8 cellular contexts compared by ENCODE assay signal in genomic region chr1:9687120-9687875, GRCh38. TPM values are rescaled to one million over a fixed set of nuclear protein-coding genes. Genes with fewer than 3 reads are reported as not detected.
A peak's percentile ranks its signal among the peaks of the same experiment; 100 is the strongest.
DNase-seq lines count a peak whose midpoint lies in the region; ATAC-seq and TF ChIP-seq lines count a peak whose summit lies in the region.

No MANE protein-coding gene starts in this region.

- H3K27me3 Mint-ChIP-seq in endothelial cell (ENCODE audit: unreplicated experiment), result no peaks in the 10 kb centered on the region
- no peaks in the 10 kb centered on the region for H3K27me3 Mint-ChIP-seq in stimulated activated naive B cell treated with anti-CD40 and anti-IgM and Interleukin-4, amounts not matched to agents 10 μg/mL and 1 μg/mL and 100 μg/mL, for 72 hours

- DNase-seq in Caki2 (ENCODE audit: low read depth), result peak; percentile 81
- peak; percentile 48 for DNase-seq in NCI-H2227 treated with DMSO at 0.1 percent for 48 hours (lab: John Stamatoyannopoulos, UW)
- peak; percentile 48 to 51 for DNase-seq in activated CD8-positive, alpha-beta memory T cell treated with anti-CD3 and anti-CD28 coated beads for 1 hour (ENCODE audit: extremely low read depth in 1 of 2, low read depth in 1 of 2)
- peak; percentile 60 for DNase-seq in endothelial cell (ENCODE audit: low spot score)
- DNase-seq in stimulated activated naive B cell treated with anti-CD40 and anti-IgM and Interleukin-4, amounts not matched to agents 10 μg/mL and 1 μg/mL and 100 μg/mL, for 72 hours, result peak; percentile 42

- H3K4me3 ChIP-seq in muscle layer of duodenum (ENCODE audit: low read depth in 1 of 2, low read length in 2 of 2), result peak overlapping the region; percentile 66 to 80

- H3K9me3 Mint-ChIP-seq in endothelial cell (ENCODE audit: unreplicated experiment), result no peaks in the 10 kb centered on the region
- H3K9me3 Mint-ChIP-seq in stimulated activated naive B cell treated with anti-CD40 and anti-IgM and Interleukin-4, amounts not matched to agents 10 μg/mL and 1 μg/mL and 100 μg/mL, for 72 hours, result no peaks in the 10 kb centered on the region

- peaks cover 30% of the 10 kb centered on the region for H3K4me1 Mint-ChIP-seq in endothelial cell (ENCODE audit: unreplicated experiment)
- H3K4me1 Mint-ChIP-seq in stimulated activated naive B cell treated with anti-CD40 and anti-IgM and Interleukin-4, amounts not matched to agents 10 μg/mL and 1 μg/mL and 100 μg/mL, for 72 hours, result peaks cover 48 to 83% of the 10 kb centered on the region in 2 donors

- in situ Hi-C loops in Caki2 (cut with HindIII; ENCODE audit: low pct_unique_long_range_greater_than_20kb, low sequenced_read_pairs), result no loop called here

- no peaks in the 10 kb centered on the region for H3K9me3 ChIP-seq in muscle layer of duodenum (ENCODE audit: control insufficient read depth in 1 of 2, low read length in 2 of 2)

- H3K4me1 ChIP-seq in muscle layer of duodenum (ENCODE audit: control insufficient read depth in 1 of 2, insufficient read depth in 2 of 2, low read length in 2 of 2), result peaks cover 9 to 30% of the 10 kb centered on the region in 2 donors

- peaks cover 10% of the 10 kb centered on the region for H3K36me3 Mint-ChIP-seq in endothelial cell (ENCODE audit: low read depth, unreplicated experiment)
- peaks cover 28 to 49% of the 10 kb centered on the region in 2 donors for H3K36me3 Mint-ChIP-seq in stimulated activated naive B cell treated with anti-CD40 and anti-IgM and Interleukin-4, amounts not matched to agents 10 μg/mL and 1 μg/mL and 100 μg/mL, for 72 hours

- peak overlapping the region; percentile 90 for H3K4me3 Mint-ChIP-seq in endothelial cell (ENCODE audit: unreplicated experiment)
- peak overlapping the region; percentile 85 to 87 for H3K4me3 Mint-ChIP-seq in stimulated activated naive B cell treated with anti-CD40 and anti-IgM and Interleukin-4, amounts not matched to agents 10 μg/mL and 1 μg/mL and 100 μg/mL, for 72 hours

- H3K27ac ChIP-seq in muscle layer of duodenum (ENCODE audit: low read length), result no peak overlapping the region

- no peaks in the 10 kb centered on the region for H3K27me3 ChIP-seq in muscle layer of duodenum (ENCODE audit: low read depth, low read length)

- ATAC-seq in GM21825 (IDR thresholded peaks at IDR 0.05; ENCODE audit: unreplicated experiment) (peak; percentile 33), HG03469 (IDR thresholded peaks at IDR 0.05; ENCODE audit: unreplicated experiment) (no peak)
- ATAC-seq in stimulated activated naive B cell treated with anti-CD40 and anti-IgM and Interleukin-4, amounts not matched to agents 10 μg/mL and 1 μg/mL and 100 μg/mL, for 72 hours (replicated peaks), result peak; percentile 45 to 55

- H3K27ac Mint-ChIP-seq in endothelial cell (ENCODE audit: unreplicated experiment), result no peak overlapping the region
- H3K27ac Mint-ChIP-seq in stimulated activated naive B cell treated with anti-CD40 and anti-IgM and Interleukin-4, amounts not matched to agents 10 μg/mL and 1 μg/mL and 100 μg/mL, for 72 hours, result peak overlapping the region; percentile 91

- no peaks in the 10 kb centered on the region for H3K36me3 ChIP-seq in muscle layer of duodenum (ENCODE audit: control insufficient read depth in 1 of 2, insufficient read depth in 2 of 2, low read length in 2 of 2)

- TF ChIP-seq CTCF in endothelial cell (IDR thresholded peaks at IDR 0.05; ENCODE audit: unreplicated experiment), result no peak

RNA-seq across cellular contexts. Expression of gene PIK3CD, which starts 35.8 kb away (rescaled TPM):
- total RNA-seq in Caki2 (2014; rRNA removed; shearing (Covaris generic); ENCODE audit: low replicate concordance), result 2.7 and 7.0 TPM in 2 replicates
- 30.3 TPM for total RNA-seq in endothelial cell (ENCODE audit: unreplicated experiment)
